In genomic region chr22:45225732-45226560, GRCh38 we compare ENCODE assay signal across 12 cellular contexts. TPM values are rescaled to one million over a fixed set of nuclear protein-coding genes. Genes with fewer than 3 reads are reported as not detected.
DNase-seq lines count a peak whose midpoint lies in the region; ATAC-seq and TF ChIP-seq lines count a peak whose summit lies in the region.
"Had no signal": no experiment of that assay in that cellular context is flagged by ENCODE, and none has a peak within 500 bp of the region (broad histone marks: within the 10 kb centered on the region; RNA-seq: fewer than 3 reads in every experiment).

No MANE protein-coding gene starts in this region.

- no peak overlapping the region for H3K4me3 ChIP-seq in GM23248
- H3K4me3 ChIP-seq in right atrium auricular region, result no peak overlapping the region
- H3K4me3 ChIP-seq: coronary artery had no signal

- H3K4me1 ChIP-seq in GM23248 (ENCODE audit: insufficient read depth), result peaks cover 9% of the 10 kb centered on the region; the same call in 1 of the 2 replicates
- H3K4me1 ChIP-seq in right atrium auricular region, result peaks cover 0 to 19% of the 10 kb centered on the region in 2 donors

- in situ Hi-C loops in GM23248 (cut with MboI), result no loop called here

- H3K36me3 ChIP-seq in GM23248 (ENCODE audit: low read depth) (no peaks in the 10 kb centered on the region), right atrium auricular region (no peaks in the 10 kb centered on the region)

- no peaks in the 10 kb centered on the region for H3F3A ChIP-seq in GM23248 (ENCODE audit: insufficient read depth)

- H3K27ac ChIP-seq in GM23248, result peak overlapping the region; percentile 28
- peak overlapping the region; percentile 97 for H3K27ac ChIP-seq in angular gyrus (ENCODE audit: low read depth, low read length)
- peak overlapping the region; percentile 26 to 34 for H3K27ac ChIP-seq in right atrium auricular region

- DNase-seq in GM23248 (peak; percentile 72), right atrium auricular region (ENCODE audit: low spot score) (peak; percentile 75), sciatic nerve (ENCODE audit: low spot score) (peak; percentile 65), HK-2 (ENCODE audit: unreplicated experiment) (no peak), RKO (ENCODE audit: low spot score) (no peak)
- DNase-seq: activated CD4-positive, alpha-beta memory T cell treated with anti-CD3 and anti-CD28 coated beads for 36 hours; EL; naive B cell had no signal

- whole genome bisulfite sequencing in GM23248 (ENCODE audit: low coverage in 1 of 2, low lambda C conversion rate in 2 of 2, missing lambda C conversion rate in 2 of 2), 2 experiments, result 69 to 75% methylated on average over 28 to 29 of the region's 29 CpGs

- H3K27me3 ChIP-seq in GM23248 (replicated peaks; ENCODE audit: insufficient read depth), result no peaks in the 10 kb centered on the region
- no peaks in the 10 kb centered on the region for H3K27me3 ChIP-seq in right atrium auricular region

- no peak for TF ChIP-seq CTCF in right atrium auricular region (IDR thresholded peaks at IDR 0.05)

- no peaks in the 10 kb centered on the region for H3K9me3 ChIP-seq in GM23248 (ENCODE audit: low read depth)
- H3K9me3 ChIP-seq in right atrium auricular region, result no peaks in the 10 kb centered on the region

- H3K79me2 ChIP-seq in GM23248 (ENCODE audit: insufficient read depth), result peaks cover 36% of the 10 kb centered on the region

- H3K9me2 ChIP-seq in GM23248 (ENCODE audit: insufficient read depth), result no peaks in the 10 kb centered on the region

- H3K4me2 ChIP-seq in GM23248 (ENCODE audit: unreplicated experiment), result no peak overlapping the region

- H2AFZ ChIP-seq in GM23248, result no peak overlapping the region

- no peaks in the 10 kb centered on the region for H4K20me1 ChIP-seq in GM23248 (ENCODE audit: insufficient read depth)

- H3K9ac ChIP-seq in GM23248, result 0 out of 2 replicates have a peak overlapping the region, but pooled peaks have one; percentile 26

- ATAC-seq in sciatic nerve (peak; percentile 84), HG03039 (IDR thresholded peaks at IDR 0.05; ENCODE audit: unreplicated experiment) (no peak), GM21737 (IDR thresholded peaks at IDR 0.05; ENCODE audit: unreplicated experiment) (no peak)

- intact Hi-C loops in sciatic nerve (cut with DNase I), result no loop called here

RNA-seq across cellular contexts. Expression of gene KIAA0930, which starts 14.7 kb away (rescaled TPM):
- total RNA-seq in GM23248 (2014; rRNA removed; shearing (Covaris generic)), result 49.2 and 50.9 TPM in 2 replicates
- polyA plus RNA-seq in GM23248 (2016; fragmentation: Nextera tagmentation; extraction: Ambion mirVana), result 8.5 and 8.6 TPM in 2 replicates
- total RNA-seq in right atrium auricular region (10 to 100 TPM; 13.0 to 20.4 TPM), sciatic nerve (119 TPM)

RNA-seq across cellular contexts. Expression of gene UPK3A, which starts 58.8 kb away (rescaled TPM):
- total RNA-seq in GM23248 (2014; rRNA removed; shearing (Covaris generic)), result not detected in 2 replicates
- not detected in 2 replicates for polyA plus RNA-seq in GM23248 (2016; fragmentation: Nextera tagmentation; extraction: Ambion mirVana)
- total RNA-seq in right atrium auricular region, result not detected
- total RNA-seq in sciatic nerve, result not detected
- total RNA-seq: activated CD4-positive, alpha-beta memory T cell treated with anti-CD3 and anti-CD28 coated beads for 36 hours had no signal

Comparison
In these comparisons a context has a peak if more than half of its experiments do, and no peak if none do; other contexts are left out.
1. DNase-seq: peak in GM23248 (single experiment), right atrium auricular region (single experiment) and sciatic nerve (single experiment); none in HK-2 (single experiment) and RKO (single experiment).
2. H3K27ac ChIP-seq: peak in every context shown above with its lines; median percentile 97 in angular gyrus; 30 in right atrium auricular region; 28 in GM23248.